ENCODE assay signal across 21 cellular contexts in the genomic region with DNA sequence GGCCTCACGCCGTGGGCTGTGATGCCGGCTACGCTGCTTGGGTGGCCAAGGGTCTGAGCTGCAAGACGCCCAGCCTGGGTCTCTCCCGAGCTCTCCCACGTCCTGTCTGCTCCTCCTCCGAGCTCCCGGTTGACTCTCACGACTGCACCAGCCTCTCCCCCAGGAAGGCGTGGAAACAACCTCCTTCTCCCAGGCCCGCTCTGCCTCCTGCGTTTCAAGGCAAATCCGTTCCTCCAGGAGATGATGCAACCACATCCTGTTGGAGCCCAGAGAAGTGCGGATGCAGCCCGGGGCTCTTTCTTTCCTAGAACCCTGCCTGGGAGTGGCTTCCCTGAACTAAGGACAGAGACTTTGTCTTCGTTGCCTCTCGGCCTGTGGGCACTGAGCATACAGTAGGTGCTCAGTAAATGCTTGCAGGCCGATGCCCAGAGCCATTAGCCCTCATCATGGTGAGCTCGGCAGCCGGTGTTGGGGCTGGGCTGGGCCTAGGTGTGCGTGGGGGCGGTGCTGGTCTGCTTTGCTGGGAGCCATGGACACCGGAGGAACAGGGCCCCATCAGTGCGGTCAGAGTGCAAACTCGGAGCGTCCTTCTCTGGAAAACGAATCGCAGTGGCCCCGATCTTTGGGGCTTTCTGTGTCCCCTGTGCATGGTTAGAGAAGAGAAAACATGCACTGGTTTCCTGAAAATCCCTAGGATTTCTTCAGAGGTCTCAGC. TPM values are rescaled to one million over a fixed set of nuclear protein-coding genes. Genes with fewer than 3 reads are reported as not detected.
"Had no signal": no experiment of that assay in that cellular context is flagged by ENCODE, and none has a peak within 500 bp of the region (broad histone marks: within the 10 kb centered on the region; RNA-seq: fewer than 3 reads in every experiment).

No MANE protein-coding gene starts in this region.

RNA-seq across cellular contexts. Expression of gene ICOSLG, which starts 38.0 kb away (rescaled TPM):
- polyA plus RNA-seq: immature natural killer cell had no signal

RNA-seq across cellular contexts. Expression of gene DNMT3L, which starts 59.0 kb away (rescaled TPM):
- total RNA-seq: kidney epithelial cell, lower leg skin, lung, mesothelial cell of epicardium, mononuclear cell, natural killer cell, occipital lobe, osteocyte, posterior vena cava, pulmonary artery endothelial cell, renal cortical epithelial cell, right atrium auricular region, sigmoid colon, spleen, subcutaneous adipose tissue, suprapubic skin, thoracic aorta, ureter, uterus had no signal
- polyA plus RNA-seq: immature natural killer cell, lung, sigmoid colon, small intestine, spleen had no signal
